Comparison of ENCODE assay signal across 8 cellular contexts in the genomic region with DNA sequence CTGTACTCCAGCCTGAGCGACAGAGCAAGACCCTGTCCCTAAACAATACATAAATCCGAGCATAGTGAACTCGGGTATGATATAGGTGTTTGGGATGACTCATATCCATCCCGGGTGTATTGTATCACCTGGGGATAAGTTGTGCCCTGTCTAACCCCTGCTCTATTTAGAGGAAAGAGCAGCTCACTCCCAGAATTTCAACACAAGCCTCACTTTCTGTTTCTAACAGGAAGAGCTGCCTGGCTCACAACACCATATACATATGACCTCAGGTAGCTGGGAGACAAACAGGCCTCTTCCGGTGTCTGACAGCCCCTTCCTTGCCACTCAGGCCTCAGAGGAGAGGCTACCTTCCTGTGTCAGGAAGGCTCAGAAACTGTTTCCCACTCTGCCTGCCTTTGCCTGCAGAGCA. TPM values are rescaled to one million over a fixed set of nuclear protein-coding genes. Genes with fewer than 3 reads are reported as not detected.
DNase-seq lines count a peak whose midpoint lies in the region; ATAC-seq and TF ChIP-seq lines count a peak whose summit lies in the region.

No MANE protein-coding gene starts in this region.

- peak overlapping the region; percentile 67 for H3K27ac ChIP-seq in HUES64 (ENCODE audit: low read depth, low read length)
- peak overlapping the region; percentile 40 to 80 (median 65) for H3K27ac ChIP-seq in upper lobe of left lung

- DNase-seq in NK-92 treated with Interleukin-12 subunit alpha and Interleukin-12 subunit beta, amount 100 ng/mL, for 24 hours (lab: John Stamatoyannopoulos, UW) = peak; percentile 17
- DNase-seq in NK-92 (lab: John Stamatoyannopoulos, UW; ENCODE audit: unreplicated experiment) = no peak
- DNase-seq in activated T-helper 2 cell treated with anti-CD3 and anti-CD28 coated beads, Interferon-gamma antibody, Interleukin-2, Interleukin-4, amounts not matched to agents 10 μg/mL and 5 μg/mL and 100 μg/mL, durations not matched to agents 14 hours and 24 hours and 36 hours (ENCODE audit: low spot score) = peak; percentile 42
- peak in 1 of 2 donors; percentile 50 for DNase-seq in left colon
- peak in 1 of 2 donors; percentile 58 for DNase-seq in upper lobe of left lung
- DNase-seq in putamen (ENCODE audit: low spot score) = no peak
- no peak for DNase-seq in NCI-H1694 treated with DMSO at 0.1 percent for 48 hours (lab: John Stamatoyannopoulos, UW)

- H3K36me3 Mint-ChIP-seq in activated T-helper 2 cell treated with anti-CD3 and anti-CD28 coated beads, Interferon-gamma antibody, Interleukin-2, Interleukin-4, amounts not matched to agents 10 μg/mL and 5 μg/mL and 100 μg/mL, durations not matched to agents 14 hours and 24 hours and 36 hours (ENCODE audit: low read depth) = peaks cover 9% of the 10 kb centered on the region

- no peak for TF ChIP-seq POLR2A in upper lobe of left lung (IDR thresholded peaks at IDR 0.05)

- H3K4me3 ChIP-seq in HUES64 (ENCODE audit: low read length) (no peak overlapping the region), upper lobe of left lung (no peak overlapping the region)

- H3K27ac Mint-ChIP-seq in activated T-helper 2 cell treated with anti-CD3 and anti-CD28 coated beads, Interferon-gamma antibody, Interleukin-2, Interleukin-4, amounts not matched to agents 10 μg/mL and 5 μg/mL and 100 μg/mL, durations not matched to agents 14 hours and 24 hours and 36 hours = peak overlapping the region; percentile 89

- no peak for TF ChIP-seq EP300 in upper lobe of left lung (IDR thresholded peaks at IDR 0.05)

- H3K36me3 ChIP-seq in HUES64 (ENCODE audit: insufficient read depth, low read length) = peaks cover 6% of the 10 kb centered on the region
- no peaks in the 10 kb centered on the region for H3K36me3 ChIP-seq in upper lobe of left lung

- ATAC-seq in left colon = peak; percentile 86
- peak in 1 of 2 donors; percentile 31 for ATAC-seq in upper lobe of left lung (ENCODE audit: low FRiP score in 2 of 2)

- H3K4me1 ChIP-seq in HUES64 (ENCODE audit: insufficient read depth, low read length) (peaks cover 33% of the 10 kb centered on the region), upper lobe of left lung (peaks cover 53 to 70% (median 61%) of the 10 kb centered on the region in 4 donors)

- H3K9me3 Mint-ChIP-seq in activated T-helper 2 cell treated with anti-CD3 and anti-CD28 coated beads, Interferon-gamma antibody, Interleukin-2, Interleukin-4, amounts not matched to agents 10 μg/mL and 5 μg/mL and 100 μg/mL, durations not matched to agents 14 hours and 24 hours and 36 hours = no peaks in the 10 kb centered on the region

- H3K27me3 ChIP-seq in HUES64 (ENCODE audit: insufficient read depth, low read length) (no peaks in the 10 kb centered on the region), upper lobe of left lung (no peaks in the 10 kb centered on the region)

- H3K9ac ChIP-seq in HUES64 (ENCODE audit: low read depth, low read length) = peak overlapping the region; percentile 1; the same call in 1 of the 2 replicates

- H3K9me3 ChIP-seq in HUES64 (ENCODE audit: insufficient read depth, low read depth, low read length) (no peaks in the 10 kb centered on the region), upper lobe of left lung (no peaks in the 10 kb centered on the region)

- H3K27me3 Mint-ChIP-seq in activated T-helper 2 cell treated with anti-CD3 and anti-CD28 coated beads, Interferon-gamma antibody, Interleukin-2, Interleukin-4, amounts not matched to agents 10 μg/mL and 5 μg/mL and 100 μg/mL, durations not matched to agents 14 hours and 24 hours and 36 hours (ENCODE audit: low read depth) = no peaks in the 10 kb centered on the region

- TF ChIP-seq CTCF in upper lobe of left lung (IDR thresholded peaks at IDR 0.05) = no peak

- peaks cover 16% of the 10 kb centered on the region for H3K4me1 Mint-ChIP-seq in activated T-helper 2 cell treated with anti-CD3 and anti-CD28 coated beads, Interferon-gamma antibody, Interleukin-2, Interleukin-4, amounts not matched to agents 10 μg/mL and 5 μg/mL and 100 μg/mL, durations not matched to agents 14 hours and 24 hours and 36 hours (ENCODE audit: low read depth)

- intact Hi-C loops in activated T-helper 2 cell treated with anti-CD3 and anti-CD28 coated beads, Interferon-gamma antibody, Interleukin-2, Interleukin-4, amounts not matched to agents 10 μg/mL and 5 μg/mL and 100 μg/mL, durations not matched to agents 14 hours and 24 hours and 36 hours (cut with micrococcal nuclease) = loop anchor here (5.0 kb wide), 1 partner anchor 54 kb away; a partner anchor contains a TSS
- intact Hi-C loops in left colon (cut with DNase I, micrococcal nuclease) = no loop called here

- WGBS in HUES64 = 79% methylated on average over 2 of the region's 5 CpGs
- WGBS in upper lobe of left lung, 2 donors = 25 to 26% methylated on average over 5 of the region's 5 CpGs

- peak overlapping the region; percentile 15 for H3K4me3 Mint-ChIP-seq in activated T-helper 2 cell treated with anti-CD3 and anti-CD28 coated beads, Interferon-gamma antibody, Interleukin-2, Interleukin-4, amounts not matched to agents 10 μg/mL and 5 μg/mL and 100 μg/mL, durations not matched to agents 14 hours and 24 hours and 36 hours (ENCODE audit: low read depth)

RNA-seq across cellular contexts. Expression of a gene that starts 9.9 kb away (rescaled TPM):
- 20.0 TPM for polyA plus RNA-seq in HUES64 (2013, experiment 1 of 2)
- polyA plus RNA-seq in HUES64 (2013, experiment 2 of 2) = 22.1 TPM
- 22.7 and 29.1 TPM in 2 replicates for total RNA-seq in activated T-helper 2 cell treated with anti-CD3 and anti-CD28 coated beads, Interferon-gamma antibody, Interleukin-2, Interleukin-4, amounts not matched to agents 10 μg/mL and 5 μg/mL and 100 μg/mL, durations not matched to agents 14 hours and 24 hours and 36 hours
- total RNA-seq in left colon = 10 to 100 TPM; 26.6 to 32.6 TPM
- 10 to 100 TPM; 24.3 to 47.1 (median 37.3) TPM for total RNA-seq in upper lobe of left lung

RNA-seq across cellular contexts. Expression of a gene that starts 47.0 kb away (rescaled TPM):
- polyA plus RNA-seq in HUES64 (2013, experiment 1 of 2) = 346 TPM
- polyA plus RNA-seq in HUES64 (2013, experiment 2 of 2) = 404 TPM
- 462 and 480 TPM in 2 replicates for total RNA-seq in activated T-helper 2 cell treated with anti-CD3 and anti-CD28 coated beads, Interferon-gamma antibody, Interleukin-2, Interleukin-4, amounts not matched to agents 10 μg/mL and 5 μg/mL and 100 μg/mL, durations not matched to agents 14 hours and 24 hours and 36 hours
- total RNA-seq in left colon = 100 to 1,000 TPM; 362 to 388 TPM
- 100 to 1,000 TPM; 130 to 418 (median 248) TPM for total RNA-seq in upper lobe of left lung

RNA-seq across cellular contexts. Expression of a gene that starts 52.1 kb away (rescaled TPM):
- 10.6 TPM for polyA plus RNA-seq in HUES64 (2013, experiment 1 of 2)
- 10.8 TPM for polyA plus RNA-seq in HUES64 (2013, experiment 2 of 2)
- 24.7 and 27.3 TPM in 2 replicates for total RNA-seq in activated T-helper 2 cell treated with anti-CD3 and anti-CD28 coated beads, Interferon-gamma antibody, Interleukin-2, Interleukin-4, amounts not matched to agents 10 μg/mL and 5 μg/mL and 100 μg/mL, durations not matched to agents 14 hours and 24 hours and 36 hours
- total RNA-seq in left colon (10 to 100 TPM; 21.1 to 25.6 TPM), upper lobe of left lung (10 to 100 TPM; 22.4 to 49.2 (median 38.2) TPM)

RNA-seq across cellular contexts. Expression of a gene that starts 57.2 kb away (rescaled TPM):
- 0.30 TPM for polyA plus RNA-seq in HUES64 (2013, experiment 1 of 2)
- polyA plus RNA-seq in HUES64 (2013, experiment 2 of 2) = 0.32 TPM
- total RNA-seq in activated T-helper 2 cell treated with anti-CD3 and anti-CD28 coated beads, Interferon-gamma antibody, Interleukin-2, Interleukin-4, amounts not matched to agents 10 μg/mL and 5 μg/mL and 100 μg/mL, durations not matched to agents 14 hours and 24 hours and 36 hours = not detected in 2 replicates
- not detected for total RNA-seq in left colon
- total RNA-seq in upper lobe of left lung = 1 to 10 TPM in 3 of 6 donors, under 1 TPM in 2, not detected in 1; 0.46 to 7.2 (median 1.2) TPM

RNA-seq across cellular contexts. Expression of a gene that starts 57.3 kb away (rescaled TPM):
- 137 TPM for polyA plus RNA-seq in HUES64 (2013, experiment 1 of 2)
- polyA plus RNA-seq in HUES64 (2013, experiment 2 of 2) = 138 TPM
- 92.6 and 96.5 TPM in 2 replicates for total RNA-seq in activated T-helper 2 cell treated with anti-CD3 and anti-CD28 coated beads, Interferon-gamma antibody, Interleukin-2, Interleukin-4, amounts not matched to agents 10 μg/mL and 5 μg/mL and 100 μg/mL, durations not matched to agents 14 hours and 24 hours and 36 hours
- total RNA-seq in left colon (10 to 100 TPM; 51.1 to 60.2 TPM), upper lobe of left lung (100 to 1,000 TPM in 2 of 6 donors, 10 to 100 TPM in 4; 48.9 to 152 (median 71.7) TPM)

Comparison
In these comparisons a context has a peak if more than half of its experiments do, and no peak if none do; other contexts are left out.
1. DNase-seq: peak in NK-92 treated with Interleukin-12 subunit alpha and Interleukin-12 subunit beta, amount 100 ng/mL, for 24 hours (single experiment) and activated T-helper 2 cell treated with anti-CD3 and anti-CD28 coated beads, Interferon-gamma antibody, Interleukin-2, Interleukin-4, amounts not matched to agents 10 μg/mL and 5 μg/mL and 100 μg/mL, durations not matched to agents 14 hours and 24 hours and 36 hours (single experiment); none in NK-92 (single experiment), putamen (single experiment) and NCI-H1694 treated with DMSO at 0.1 percent for 48 hours (single experiment).